In the genomic region with DNA sequence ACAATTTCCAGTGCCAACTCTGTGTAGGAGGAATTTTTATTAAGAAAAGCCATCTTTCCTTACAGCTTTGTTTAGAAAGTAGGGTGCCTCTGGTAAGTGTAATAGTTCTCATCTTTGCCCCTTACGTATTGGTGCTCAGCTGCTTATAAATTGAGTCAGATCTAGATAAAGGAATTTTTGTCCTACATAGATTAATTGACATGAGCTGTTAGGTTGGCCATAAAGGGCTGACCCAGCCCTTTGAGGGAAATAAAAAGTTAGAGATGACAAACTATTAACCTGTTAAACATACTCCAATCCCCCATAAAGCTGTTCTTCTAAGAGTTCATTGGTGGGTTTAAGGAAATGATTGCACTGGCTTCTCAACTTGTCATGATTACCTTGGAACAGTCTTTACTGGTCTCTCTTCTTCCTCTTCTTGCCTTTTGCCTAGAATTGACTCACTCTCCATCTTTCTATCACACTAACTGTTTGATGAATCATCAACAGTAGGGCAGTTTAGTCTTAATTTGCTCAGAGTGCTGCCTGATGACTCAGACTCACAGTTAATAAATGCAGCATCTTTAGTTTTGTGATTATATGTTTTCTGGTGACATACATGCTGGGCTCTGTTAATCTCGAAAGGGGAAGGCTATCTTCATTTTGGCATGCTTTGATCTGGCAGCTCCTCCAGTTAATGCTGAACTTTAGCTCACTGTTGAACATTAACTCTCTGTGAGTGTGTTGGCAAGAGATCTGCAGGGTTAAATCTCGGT, we compare ENCODE assay signal across 9 cellular contexts. TPM values are rescaled to one million over a fixed set of nuclear protein-coding genes. Genes with fewer than 3 reads are reported as not detected.
DNase-seq lines count a peak whose midpoint lies in the region; ATAC-seq, FAIRE-seq and TF ChIP-seq lines count a peak whose summit lies in the region.
"Had no signal": no experiment of that assay in that cellular context is flagged by ENCODE, and none has a peak within 500 bp of the region (broad histone marks: within the 10 kb centered on the region; RNA-seq: fewer than 3 reads in every experiment).

No MANE protein-coding gene starts in this region.

- TF ChIP-seq CTCF in left ventricle myocardium inferior (IDR thresholded peaks at IDR 0.05; ENCODE audit: borderline replicate concordance): no peak

- no peaks in the 10 kb centered on the region for H3K27me3 ChIP-seq in left ventricle myocardium inferior (ENCODE audit: low read depth)
- H3K27me3 ChIP-seq: BLaER1 had no signal

- peaks cover 1% of the 10 kb centered on the region for H3K9me3 Mint-ChIP-seq in activated CD4-positive, alpha-beta T cell treated with anti-CD3 and anti-CD28 coated beads for 36 hours (ENCODE audit: low read depth)

- POLR2A ChIA-PET in activated CD4-positive, alpha-beta T cell treated with anti-CD3 and anti-CD28 coated beads for 36 hours (lab: Charles Lee): interaction anchor here (1.5 kb wide), 1 partner anchor 22 kb away, joined by 8 read pairs; no protein-coding TSS in a partner anchor

- H3K9me3 ChIP-seq in left ventricle myocardium inferior (replicated peaks): no peaks in the 10 kb centered on the region
- H3K9me3 ChIP-seq: BLaER1 had no signal

- CTCF ChIA-PET in activated CD4-positive, alpha-beta T cell treated with anti-CD3 and anti-CD28 coated beads for 36 hours (lab: Charles Lee): interaction anchor here (0.5 to 2.3 kb wide), 12 partner anchors 11 to 1145 kb away, joined by 3 to 17 read pairs (median 4); partner anchors contain the start of gene ARHGAP26

- FAIRE-seq in islet of Langerhans (lab: Jason Lieb, UNC): peak; percentile 97

- peak overlapping the region; percentile 53 for H3K27ac Mint-ChIP-seq in activated CD4-positive, alpha-beta T cell treated with anti-CD3 and anti-CD28 coated beads for 36 hours

- intact Hi-C loops in activated CD4-positive, alpha-beta T cell treated with anti-CD3 and anti-CD28 coated beads for 36 hours (cut with DNase I, micrococcal nuclease): loop anchor here (1.0 to 10.0 kb wide), 7 partner anchors 22 to 1217 kb away; partner anchors contain the start of genes ARHGAP26 (in 2 of the 2) and GNPDA1 (in 1 of the 2)
- intact Hi-C loops in left ventricle myocardium inferior (cut with micrococcal nuclease): no loop called here

- H3K4me1 Mint-ChIP-seq in activated CD4-positive, alpha-beta T cell treated with anti-CD3 and anti-CD28 coated beads for 36 hours: peaks cover 74% of the 10 kb centered on the region

- H3K36me3 ChIP-seq in left ventricle myocardium inferior: no peaks in the 10 kb centered on the region
- H3K36me3 ChIP-seq: BLaER1 had no signal

- no peak overlapping the region for H3K4me3 ChIP-seq in left ventricle myocardium inferior
- H3K4me3 ChIP-seq: BLaER1 had no signal

- H3K27me3 Mint-ChIP-seq in activated CD4-positive, alpha-beta T cell treated with anti-CD3 and anti-CD28 coated beads for 36 hours: no peaks in the 10 kb centered on the region

- in situ Hi-C loops in SK-MEL-5 (cut with HindIII; ENCODE audit: low pct_unique_long_range_greater_than_20kb, low sequenced_read_pairs): no loop called here

- H3K27ac ChIP-seq in left ventricle myocardium inferior (replicated peaks): no peak overlapping the region
- H3K27ac ChIP-seq: BLaER1 had no signal

- DNase-seq in activated CD4-positive, alpha-beta T cell treated with anti-CD3 and anti-CD28 coated beads for 36 hours: peak; percentile 29
- no peak for DNase-seq in activated CD4-positive, alpha-beta T cell treated with anti-CD3 and anti-CD28 coated beads for 1 hour
- DNase-seq in SK-MEL-5 (ENCODE audit: low read depth, low spot score) (peak; percentile 19), retina (no peak), left ventricle myocardium inferior (no peak), cerebellar cortex (ENCODE audit: low spot score) (no peak)

- ATAC-seq in activated CD4-positive, alpha-beta T cell treated with anti-CD3 and anti-CD28 coated beads for 36 hours: peak; percentile 93
- peak; percentile 61 for ATAC-seq in HG03064 (IDR thresholded peaks at IDR 0.05; ENCODE audit: low read depth, unreplicated experiment)

- peaks cover 96% of the 10 kb centered on the region for H3K4me1 ChIP-seq in left ventricle myocardium inferior
- H3K4me1 ChIP-seq: BLaER1 had no signal

- H3K36me3 Mint-ChIP-seq in activated CD4-positive, alpha-beta T cell treated with anti-CD3 and anti-CD28 coated beads for 36 hours (ENCODE audit: low read depth): peaks cover 6% of the 10 kb centered on the region

- H3K4me3 Mint-ChIP-seq in activated CD4-positive, alpha-beta T cell treated with anti-CD3 and anti-CD28 coated beads for 36 hours: no peak overlapping the region

RNA-seq across cellular contexts. Expression of gene ARHGAP26, which starts 51.7 kb away (rescaled TPM):
- total RNA-seq in activated CD4-positive, alpha-beta T cell treated with anti-CD3 and anti-CD28 coated beads for 36 hours: 10 to 100 TPM; 12.8 to 15.4 TPM
- 9.3 and 11.8 TPM in 2 replicates for total RNA-seq in SK-MEL-5 (2014; rRNA removed; shearing (Covaris generic))
- 6.2 and 7.0 TPM in 2 replicates for polyA plus RNA-seq in SK-MEL-5 (2015; cell fraction: cytosol; rRNA removed)
- polyA plus RNA-seq in SK-MEL-5 (2015; cell fraction: nucleus; rRNA removed): 24.2 and 30.6 TPM in 2 replicates
- total RNA-seq in left ventricle myocardium inferior: 35.7 TPM

Comparison
In these comparisons a context has a peak if more than half of its experiments do, and no peak if none do; other contexts are left out.
1. DNase-seq: peak in activated CD4-positive, alpha-beta T cell treated with anti-CD3 and anti-CD28 coated beads for 36 hours (single experiment) and SK-MEL-5 (single experiment); none in activated CD4-positive, alpha-beta T cell treated with anti-CD3 and anti-CD28 coated beads for 1 hour (single experiment), retina (single experiment), left ventricle myocardium inferior (single experiment) and cerebellar cortex (single experiment).